Comparison of ENCODE assay signal across 8 cellular contexts in the genomic region with DNA sequence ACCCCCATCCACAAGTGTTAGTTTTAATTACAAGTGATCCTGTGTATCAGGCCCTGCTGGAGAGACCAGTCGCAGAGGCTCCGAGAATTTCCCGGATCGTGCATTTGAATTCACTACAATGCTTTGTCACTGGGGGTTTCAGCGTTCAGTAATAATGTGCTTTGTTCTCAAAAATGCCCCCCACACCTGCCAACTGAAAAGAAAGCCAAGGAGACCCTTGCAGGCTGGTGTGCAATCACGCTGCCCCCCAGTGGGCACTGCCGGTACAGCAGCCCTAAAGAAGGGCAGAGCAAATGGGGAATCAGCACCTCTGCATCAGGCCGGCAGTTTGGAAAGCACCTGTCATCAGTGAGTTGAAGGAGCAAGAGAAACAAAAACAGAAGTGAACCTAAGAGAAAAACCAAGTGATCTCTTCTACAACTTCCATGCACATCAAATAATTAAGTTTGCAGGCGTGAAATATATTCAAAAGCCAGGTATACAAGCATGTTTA.
DNase-seq lines count a peak whose midpoint lies in the region; ATAC-seq and TF ChIP-seq lines count a peak whose summit lies in the region.

No MANE protein-coding gene starts in this region.

- H3K27me3 ChIP-seq in osteoblast (ENCODE audit: insufficient read depth, low read length), result no peaks in the 10 kb centered on the region
- H3K27me3 ChIP-seq in tibial artery, result no peaks in the 10 kb centered on the region

- H3K9me3 ChIP-seq in osteoblast (ENCODE audit: low read depth, low read length) (no peaks in the 10 kb centered on the region), tibial artery (no peaks in the 10 kb centered on the region)

- ATAC-seq in GM19328 (IDR thresholded peaks at IDR 0.05; ENCODE audit: unreplicated experiment) (peak; percentile 70), HG03378 (IDR thresholded peaks at IDR 0.05; ENCODE audit: unreplicated experiment) (peak; percentile 80)

- H2AFZ ChIP-seq in osteoblast (ENCODE audit: low read length), result no peak overlapping the region

- TF ChIP-seq CTCF in fibroblast of the aortic adventitia (IDR thresholded peaks at IDR 0.05; ENCODE audit: insufficient read depth, low read length) (peak; percentile 100), osteoblast (IDR thresholded peaks at IDR 0.05; ENCODE audit: extremely low read depth, low read depth, low read length) (peak; percentile 99), tibial artery (IDR thresholded peaks at IDR 0.05) (peak; percentile 88 to 95)

- H3K4me1 ChIP-seq in osteoblast (ENCODE audit: insufficient read depth, low read length) (peaks cover 9% of the 10 kb centered on the region), tibial artery (peaks cover 10 to 20% (median 13%) of the 10 kb centered on the region in 4 donors)

- peaks cover 25% of the 10 kb centered on the region for H4K20me1 ChIP-seq in osteoblast (ENCODE audit: insufficient read depth, low read length)

- no peak overlapping the region for H3K4me2 ChIP-seq in osteoblast (ENCODE audit: insufficient read depth, low read length)

- peaks cover 21% of the 10 kb centered on the region for H3K79me2 ChIP-seq in osteoblast (ENCODE audit: insufficient read depth, low read length)

- intact Hi-C loops in tibial artery (cut with DNase I; ENCODE audit: low total_unique reads), result loop anchor here (5.0 kb wide), 1 partner anchor 1445 kb away; no protein-coding TSS in a partner anchor

- DNase-seq in COR-L47 (lab: John Stamatoyannopoulos, UW) (peak; percentile 45), NOMO-1 treated with DMSO at 0.1 percent for 48 hours (lab: John Stamatoyannopoulos, UW; ENCODE audit: unreplicated experiment) (peak; percentile 34), fibroblast of the aortic adventitia (ENCODE audit: low read depth) (peak; percentile 58), osteoblast (ENCODE audit: insufficient read length, low spot score, missing footprints) (no peak), tibial artery (peak; percentile 73 to 77)
- peak; percentile 71 for DNase-seq in activated T-cell treated with anti-CD3 and anti-CD28 coated beads, Interleukin-2, amount 50 U/mL, for 1 hour

- H3K36me3 ChIP-seq in osteoblast (ENCODE audit: insufficient read depth, low read length) (no peaks in the 10 kb centered on the region), tibial artery (no peaks in the 10 kb centered on the region)

- H3K27ac ChIP-seq in osteoblast (ENCODE audit: low read depth, low read length) (no peak overlapping the region), tibial artery (no peak overlapping the region)

- H3K4me3 ChIP-seq in fibroblast of the aortic adventitia (ENCODE audit: low read depth, low read length) (no peak overlapping the region), osteoblast (ENCODE audit: insufficient read depth, low read length) (no peak overlapping the region), tibial artery (no peak overlapping the region)
